Comparison of ENCODE assay signal across 8 cellular contexts in genomic region chr15:90266485-90266884, GRCh38. TPM values are rescaled to one million over a fixed set of nuclear protein-coding genes. Genes with fewer than 3 reads are reported as not detected.
DNase-seq lines count a peak whose midpoint lies in the region; ATAC-seq and TF ChIP-seq lines count a peak whose summit lies in the region.

No MANE protein-coding gene starts in this region.

- peaks cover 10% of the 10 kb centered on the region; the same call in 1 of the 2 replicates for H3K4me1 ChIP-seq in HEK293 (ENCODE audit: control insufficient read depth, insufficient read depth, low read length)
- peaks cover 5% of the 10 kb centered on the region for H3K4me1 ChIP-seq in endocrine pancreas (ENCODE audit: control insufficient read depth, insufficient read depth, low read length)

- H3K27ac Mint-ChIP-seq in T-cell = peak overlapping the region; percentile 98 to 99

- no peak for TF ChIP-seq CTCF in HEK293 (tag by site-specific recombination; IDR thresholded peaks at IDR 0.05)
- TF ChIP-seq CTCF in neural cell (IDR thresholded peaks at IDR 0.05; ENCODE audit: poor library complexity, severe bottlenecking) = no peak

- no peak for TF ChIP-seq RAD21 in neural cell (conservative IDR thresholded peaks at IDR 0.05)

- H3K36me3 Mint-ChIP-seq in T-cell = peaks cover 30% of the 10 kb centered on the region

- peak overlapping the region; percentile 73 for H3K4me3 ChIP-seq in HEK293 (ENCODE audit: low read depth, low read length)
- peak overlapping the region; percentile 80 for H3K4me3 ChIP-seq in endocrine pancreas (ENCODE audit: control insufficient read depth, insufficient read depth, low read length)
- H3K4me3 ChIP-seq in neural cell (ENCODE audit: low read length) = peak overlapping the region; percentile 78

- peaks cover 39 to 40% of the 10 kb centered on the region in 2 experiments for H3K36me3 ChIP-seq in HEK293 (ENCODE audit: control insufficient read depth in 2 of 2, insufficient read depth in 1 of 2, low read length in 2 of 2)
- H3K36me3 ChIP-seq in endocrine pancreas (ENCODE audit: control insufficient read depth, insufficient read depth, low read length) = no peaks in the 10 kb centered on the region
- H3K36me3 ChIP-seq in neural cell (ENCODE audit: insufficient read depth, low read length) = no peaks in the 10 kb centered on the region

- POLR2A ChIA-PET in HEK293 (lab: Yijun Ruan, JAX) = interaction anchor here (0.6 to 4.3 kb wide), 3 partner anchors 17 to 661 kb away, joined by 4 to 26 read pairs (median 9); partner anchors contain the start of genes CIB1, GDPGP1 and TTLL13
- POLR2A ChIA-PET in T-cell (lab: Charles Lee) = interaction anchor here in 1 of 2 donors (0.6 to 2.0 kb wide), 2 partner anchors 33 to 122 kb away, joined by 3 to 18 read pairs; partner anchors contain the start of genes CIB1, GDPGP1 and IQGAP1

- peak overlapping the region; percentile 95 to 97 (median 95) for H3K4me3 Mint-ChIP-seq in T-cell

- H2AFZ ChIP-seq in neural cell (ENCODE audit: low read depth, low read length) = peak overlapping the region; percentile 74

- CTCF ChIA-PET in HEK293 (lab: Yijun Ruan, JAX) = interaction anchor here (0.6 to 1.0 kb wide), 2 partner anchors 76 to 428 kb away, joined by 3 read pairs; no protein-coding TSS in a partner anchor
- CTCF ChIA-PET in T-cell (lab: Charles Lee) = interaction anchor here in 1 of 2 donors (1.1 kb wide), 1 partner anchor 35 kb away, joined by 6 read pairs; no protein-coding TSS in a partner anchor

- H3F3A ChIP-seq in neural cell (ENCODE audit: insufficient read depth, low read length, poor library complexity, severe bottlenecking) = peaks cover 3% of the 10 kb centered on the region

- H3K9ac ChIP-seq in endocrine pancreas (ENCODE audit: control insufficient read depth, insufficient read depth, low read length) (peak overlapping the region; percentile 92), neural cell (ENCODE audit: low read length) (peak overlapping the region; percentile 92)

- H3K27ac ChIP-seq in HEK293 (ENCODE audit: extremely low read depth, low read depth, low read length) (peak overlapping the region; percentile 89), neural cell (ENCODE audit: low read length) (peak overlapping the region; percentile 94)

- H3K27me3 ChIP-seq in endocrine pancreas (ENCODE audit: control insufficient read depth, insufficient read depth, low read length) = no peaks in the 10 kb centered on the region
- no peaks in the 10 kb centered on the region for H3K27me3 ChIP-seq in neural cell (ENCODE audit: insufficient read depth, low read depth, low read length)

- H3K4me2 ChIP-seq in neural cell (ENCODE audit: low read length) = peak overlapping the region; percentile 88

- no peaks in the 10 kb centered on the region for H3K9me3 Mint-ChIP-seq in T-cell

- H3K4me1 Mint-ChIP-seq in T-cell = peaks cover 56 to 64% (median 62%) of the 10 kb centered on the region in 3 donors

- H4K20me1 ChIP-seq in neural cell (ENCODE audit: insufficient read depth) = peaks cover 4% of the 10 kb centered on the region

- H3K9me2 ChIP-seq in neural cell (ENCODE audit: insufficient read depth, low read length) = no peaks in the 10 kb centered on the region

- H3K27me3 Mint-ChIP-seq in T-cell = no peaks in the 10 kb centered on the region

- H3K9me3 ChIP-seq in HEK293 (ENCODE audit: control insufficient read depth, insufficient read depth, low read depth, low read length) = no peaks in the 10 kb centered on the region
- H3K9me3 ChIP-seq in endocrine pancreas (ENCODE audit: control insufficient read depth, low read length) = no peaks in the 10 kb centered on the region
- H3K9me3 ChIP-seq in neural cell (ENCODE audit: low read length) = no peaks in the 10 kb centered on the region

- no peak for ATAC-seq in T-cell (replicated peaks in 1 of 4)
- no peak for ATAC-seq in GM18861 (IDR thresholded peaks at IDR 0.05; ENCODE audit: unreplicated experiment)

- DNase-seq in T-cell = peak in 7 of 34 experiments; percentile 4 to 17 (median 10)
- no peak for DNase-seq in Ammon's horn (ENCODE audit: low spot score)
- no peak for DNase-seq in AG08396 (ENCODE audit: low spot score)
- no peak for DNase-seq in SHP77 treated with DMSO at 0.1 percent for 48 hours (lab: John Stamatoyannopoulos, UW)

- peaks cover 49% of the 10 kb centered on the region for H3K79me2 ChIP-seq in neural cell (replicated peaks; ENCODE audit: insufficient read depth, low read length)

- no peak for TF ChIP-seq EP300 in neural cell (conservative IDR thresholded peaks at IDR 0.05; ENCODE audit: poor library complexity, severe bottlenecking)

TF ChIP-seq in HEK293, 187 proteins besides CTCF, POLR2A, EP300 and RAD21 (continues in another document):
- 0 out of 2 replicates have a peak, but pooled peaks have one; percentile 4 for TF ChIP-seq ATF2 (tag by site-specific recombination; IDR thresholded peaks at IDR 0.05; ENCODE audit: low read depth)
- no peak for TF ChIP-seq GLIS1 (tag by site-specific recombination; IDR thresholded peaks at IDR 0.05)
- TF ChIP-seq ZNF549 (tag by site-specific recombination; IDR thresholded peaks at IDR 0.05) = no peak
- TF ChIP-seq ZBTB21 (tag by site-specific recombination; IDR thresholded peaks at IDR 0.05) = peak; percentile 37; the same call in 1 of the 2 replicates
- no peak for TF ChIP-seq ZNF214 (tag by site-specific recombination; IDR thresholded peaks at IDR 0.05; ENCODE audit: borderline replicate concordance)

TF ChIP-seq in neural cell, 6 proteins besides CTCF, POLR2A, EP300 and RAD21:
- TF ChIP-seq MXI1 (conservative IDR thresholded peaks at IDR 0.05; ENCODE audit: poor library complexity, severe bottlenecking) (no peak), SMC3 (conservative IDR thresholded peaks at IDR 0.05; ENCODE audit: poor library complexity) (no peak), REST (IDR thresholded peaks at IDR 0.05; ENCODE audit: borderline replicate concordance) (no peak), EZH2 (IDR thresholded peaks at IDR 0.05; ENCODE audit: borderline replicate concordance, insufficient read depth, low read length, poor library complexity, severe bottlenecking) (no peak), POLR2AphosphoS5 (IDR thresholded peaks at IDR 0.05) (no peak), TAF1 (IDR thresholded peaks at IDR 0.05; ENCODE audit: low read depth) (no peak)

RNA-seq across cellular contexts. Expression of gene NGRN, which starts 1.0 kb away (rescaled TPM):
- 10 to 100 TPM; 44.5 to 53.1 (median 46.1) TPM for total RNA-seq in T-cell
- 466 and 494 TPM in 2 replicates for polyA plus RNA-seq in neural cell
- 264 and 274 TPM in 2 replicates for polyA minus RNA-seq in neural cell

RNA-seq across cellular contexts. Expression of gene TTLL13, which starts 17.1 kb away (rescaled TPM):
- 1 to 10 TPM in 2 of 5 donors, under 1 TPM in 3; 0.46 to 1.7 (median 0.70) TPM for total RNA-seq in T-cell
- polyA plus RNA-seq in neural cell = 0.33 TPM in 1 of 2 replicates, not detected in the other
- polyA minus RNA-seq in neural cell = not detected in 2 replicates

RNA-seq across cellular contexts. Expression of gene GDPGP1, which starts 32.5 kb away (rescaled TPM):
- 10 to 100 TPM in 3 of 5 donors, 1 to 10 TPM in 2; 7.9 to 14.5 (median 12.1) TPM for total RNA-seq in T-cell
- 4.3 and 5.8 TPM in 2 replicates for polyA plus RNA-seq in neural cell
- polyA minus RNA-seq in neural cell = 10.5 and 12.5 TPM in 2 replicates

RNA-seq across cellular contexts. Expression of gene CIB1, which starts 32.7 kb away (rescaled TPM):
- 100 to 1,000 TPM; 112 to 201 (median 139) TPM for total RNA-seq in T-cell
- polyA plus RNA-seq in neural cell = 9.4 and 10.2 TPM in 2 replicates
- polyA minus RNA-seq in neural cell = 1.5 and 2.3 TPM in 2 replicates
